Comparison of ENCODE assay signal across 8 cellular contexts in the genomic region with DNA sequence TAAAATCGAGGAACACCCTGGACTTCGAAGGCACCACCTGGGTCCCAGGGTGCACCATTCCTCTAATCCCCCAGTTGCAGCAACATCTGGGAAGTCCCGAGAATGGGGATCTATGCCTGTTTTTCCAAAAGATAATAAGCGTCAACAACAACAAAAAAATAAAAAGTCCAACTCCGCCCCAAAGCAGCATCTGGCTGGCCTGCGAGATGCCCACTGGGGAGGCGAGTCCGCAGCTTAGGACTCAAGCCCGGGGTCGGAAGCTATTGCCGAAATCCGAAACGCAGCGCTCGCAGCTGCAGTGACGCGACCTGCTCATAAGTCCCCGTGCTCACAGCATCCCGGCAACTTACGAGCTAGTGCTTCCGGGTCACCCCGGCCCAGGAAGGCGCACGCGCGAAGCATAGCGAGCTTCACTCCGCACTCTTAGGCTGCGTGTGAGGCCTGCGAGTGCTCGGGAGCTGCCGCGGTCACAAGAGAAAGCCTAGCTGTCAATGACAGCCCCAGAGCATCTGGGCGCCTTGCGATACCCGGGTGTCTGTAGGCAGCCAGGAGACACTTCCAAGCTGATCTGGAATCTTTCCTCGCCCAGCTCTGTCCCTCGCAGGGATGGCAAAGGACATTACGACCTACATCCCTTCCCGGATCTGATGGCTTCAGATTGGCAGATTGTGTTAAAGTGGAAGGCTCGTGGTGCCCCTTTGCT. TPM values are rescaled to one million over a fixed set of nuclear protein-coding genes. Genes with fewer than 3 reads are reported as not detected.
A peak's percentile ranks its signal among the peaks of the same experiment; 100 is the strongest.
DNase-seq lines count a peak whose midpoint lies in the region; ATAC-seq and TF ChIP-seq lines count a peak whose summit lies in the region.

No MANE protein-coding gene starts in this region.

- TF ChIP-seq CTCF in AG09309 (IDR thresholded peaks at IDR 0.05; ENCODE audit: control insufficient read depth, insufficient read depth, low read depth, low read length, missing control alignments) (no peak), spleen (IDR thresholded peaks at IDR 0.05 in 8 of 11, conservative IDR thresholded peaks at IDR 0.05 in 3 of 11) (peak in 2 of 11 experiments; percentile 15 to 17)

- no peaks in the 10 kb centered on the region for H3K27me3 Mint-ChIP-seq in central memory CD8-positive, alpha-beta T cell

- peaks cover 0 to 22% (median 16%) of the 10 kb centered on the region in 6 donors for H3K4me1 ChIP-seq in spleen

- H3K4me1 Mint-ChIP-seq in central memory CD8-positive, alpha-beta T cell, result no peaks in the 10 kb centered on the region

- H3K27ac Mint-ChIP-seq in central memory CD8-positive, alpha-beta T cell (ENCODE audit: low read depth), result peak overlapping the region; percentile 93

- 0 to 1% (median 0%) methylated on average over 24 to 41 of the region's 41 CpGs for WGBS in spleen, 5 donors

- ATAC-seq in GM19023 (IDR thresholded peaks at IDR 0.05; ENCODE audit: unreplicated experiment) (peak; percentile 99), HG03196 (IDR thresholded peaks at IDR 0.05; ENCODE audit: unreplicated experiment) (peak; percentile 100)
- ATAC-seq in central memory CD8-positive, alpha-beta T cell (replicated peaks; ENCODE audit: extremely low read depth, poor library complexity, severe bottlenecking), result peak; percentile 100

- peaks cover 14% of the 10 kb centered on the region for H3K36me3 Mint-ChIP-seq in central memory CD8-positive, alpha-beta T cell (ENCODE audit: insufficient read depth)

- peak; percentile 91 to 95 (median 92) for TF ChIP-seq POLR2A in spleen (IDR thresholded peaks at IDR 0.05)

- peak overlapping the region; percentile 83 for H3K4me3 Mint-ChIP-seq in central memory CD8-positive, alpha-beta T cell

- H3K36me3 ChIP-seq in spleen, result peaks cover 0 to 25% (median 5%) of the 10 kb centered on the region in 6 donors

- intact Hi-C loops in spleen (cut with DNase I; ENCODE audit: low total_unique reads), result no loop called here

- H3K27ac ChIP-seq in spleen, result peak overlapping the region; percentile 90 to 97 (median 94)

- H3K9me3 Mint-ChIP-seq in central memory CD8-positive, alpha-beta T cell, result no peaks in the 10 kb centered on the region

- H3K27me3 ChIP-seq in spleen (replicated peaks in 1 of 7), result no peaks in the 10 kb centered on the region

- H3K9me3 ChIP-seq in spleen, result no peaks in the 10 kb centered on the region

- DNase-seq in AG09309 (ENCODE audit: low read depth) (peak; percentile 89), NCI-H345 (lab: John Stamatoyannopoulos, UW) (peak; percentile 98), iris pigment epithelial cell (ENCODE audit: low read depth) (peak; percentile 99), spleen (peak; percentile 99)
- peak; percentile 89 to 93 (median 92) for DNase-seq in activated CD4-positive, CD25-positive, alpha-beta regulatory T cell (lab: John Stamatoyannopoulos, UW)
- DNase-seq in central memory CD8-positive, alpha-beta T cell (ENCODE audit: low spot score in 2 of 2), result peak; percentile 91 to 95

- H3K4me3 ChIP-seq in AG09309 (ENCODE audit: control insufficient read depth, low read depth, low read length) (peak overlapping the region; percentile 34), spleen (peak overlapping the region; percentile 28 to 73 (median 52))

RNA-seq across cellular contexts. Expression of gene LTN1, which starts 9.9 kb away (rescaled TPM):
- total RNA-seq in spleen, result 10 to 100 TPM; 26.1 to 37.3 (median 33.8) TPM
- 1 to 10 TPM; 4.6 TPM for polyA plus RNA-seq in spleen

RNA-seq across cellular contexts. Expression of gene RWDD2B, which starts 16.6 kb away (rescaled TPM):
- 10 to 100 TPM in 3 of 7 donors, 1 to 10 TPM in 4; 7.5 to 11.5 (median 9.5) TPM for total RNA-seq in spleen
- 10 to 100 TPM in 2 of 3 donors, 1 to 10 TPM in 1; 8.5 to 14.3 (median 10.4) TPM for polyA plus RNA-seq in spleen

RNA-seq across cellular contexts. Expression of gene USP16, which starts 21.9 kb away (rescaled TPM):
- total RNA-seq in spleen, result 10 to 100 TPM; 31.7 to 40.9 (median 39.0) TPM
- polyA plus RNA-seq in spleen, result 10 to 100 TPM; 17.2 to 22.7 (median 22.7) TPM

Comparison
In these comparisons a context has a peak if more than half of its experiments do, and no peak if none do; other contexts are left out.
1. Peak in every context shown above with its lines: DNase-seq, ATAC-seq, H3K4me3 ChIP-seq and H3K27ac ChIP-seq.